18 cellular contexts compared by ENCODE assay signal in genomic region chr1:88885933-88886332, GRCh38. TPM values are rescaled to one million over a fixed set of nuclear protein-coding genes. Genes with fewer than 3 reads are reported as not detected.
DNase-seq lines count a peak whose midpoint lies in the region; ATAC-seq, FAIRE-seq and TF ChIP-seq lines count a peak whose summit lies in the region.
"Had no signal": no experiment of that assay in that cellular context is flagged by ENCODE, and none has a peak within 500 bp of the region (broad histone marks: within the 10 kb centered on the region; RNA-seq: fewer than 3 reads in every experiment).

No MANE protein-coding gene starts in this region.

- TF ChIP-seq CTCF in K562 (IDR thresholded peaks at IDR 0.05 in 2 of 3, conservative IDR thresholded peaks at IDR 0.05 in 1 of 3; ENCODE audit: insufficient read depth in 2 of 3, low read depth in 1 of 3, low read length in 3 of 3), result no peak

- no peak for ATAC-seq in stimulated activated naive CD8-positive, alpha-beta T cell treated with anti-CD3 and anti-CD28 coated beads, Interleukin-15, amount 100 ng/mL, for 72 hours
- ATAC-seq in K562, result no peak
- no peak for ATAC-seq in activated CD4-positive, alpha-beta T cell treated with anti-CD3 and anti-CD28 coated beads for 36 hours
- ATAC-seq: CD8-positive, alpha-beta T cell had no signal

- TF ChIP-seq RAD21 in K562 (CRISPR knock-in tag; conservative IDR thresholded peaks at IDR 0.05 in 1 of 2, IDR thresholded peaks at IDR 0.05 in 1 of 2), result no peak

- no peaks in the 10 kb centered on the region for H3K27me3 ChIP-seq in K562 (ENCODE audit: control insufficient read depth in 2 of 2, insufficient read depth in 2 of 2, low read length in 2 of 2)

- H3K36me3 Mint-ChIP-seq in activated naive CD4-positive, alpha-beta T cell treated with anti-CD3 and anti-CD28 coated beads, Interleukin-2, amount 10 ng/mL, durations not matched to agents 7 days and 5 days, result peaks cover 30% of the 10 kb centered on the region
- peaks cover 69% of the 10 kb centered on the region for H3K36me3 Mint-ChIP-seq in stimulated activated naive CD8-positive, alpha-beta T cell treated with anti-CD3 and anti-CD28 coated beads, Interleukin-15, Interleukin-2, amounts not matched to agents 100 ng/mL and 50 ng/mL, for 24 hours (ENCODE audit: low read depth)
- H3K36me3 Mint-ChIP-seq in activated CD4-positive, alpha-beta T cell treated with anti-CD3 and anti-CD28 coated beads for 36 hours (ENCODE audit: low read depth), result peaks cover 45% of the 10 kb centered on the region

- no peak overlapping the region for H3K27ac ChIP-seq in K562 (ENCODE audit: extremely low read depth, low read depth, low read length)

- H3K4me1 Mint-ChIP-seq in activated naive CD4-positive, alpha-beta T cell treated with anti-CD3 and anti-CD28 coated beads, Interleukin-2, amount 10 ng/mL, durations not matched to agents 7 days and 5 days, result peaks cover 47% of the 10 kb centered on the region
- peaks cover 57% of the 10 kb centered on the region for H3K4me1 Mint-ChIP-seq in stimulated activated naive CD8-positive, alpha-beta T cell treated with anti-CD3 and anti-CD28 coated beads, Interleukin-15, Interleukin-2, amounts not matched to agents 100 ng/mL and 50 ng/mL, for 24 hours (ENCODE audit: low read depth)
- H3K4me1 Mint-ChIP-seq in stimulated activated naive CD8-positive, alpha-beta T cell treated with anti-CD3 and anti-CD28 coated beads, Interleukin-15, amount 100 ng/mL, for 72 hours, result peaks cover 51% of the 10 kb centered on the region
- H3K4me1 Mint-ChIP-seq in activated CD4-positive, alpha-beta T cell treated with anti-CD3 and anti-CD28 coated beads for 36 hours, result peaks cover 58% of the 10 kb centered on the region

- no peak for DNase-seq in activated naive CD4-positive, alpha-beta T cell treated with anti-CD3 and anti-CD28 coated beads, Interleukin-2, amount 10 ng/mL, durations not matched to agents 7 days and 5 days
- no peak for DNase-seq in activated naive CD4-positive, alpha-beta T cell treated with anti-CD3 and anti-CD28 coated beads, Interleukin-2, amount 50 U/mL, for 16 hours
- no peak for DNase-seq in stimulated activated naive CD8-positive, alpha-beta T cell treated with anti-CD3 and anti-CD28 coated beads, Interleukin-15, amount 100 ng/mL, for 72 hours
- DNase-seq in K562 (ENCODE audit: extremely low read depth in 1 of 4, low spot score in 3 of 4) (no peak), islet precursor cell (no peak)
- no peak for DNase-seq in activated CD4-positive, alpha-beta T cell treated with anti-CD3 and anti-CD28 coated beads for 36 hours
- DNase-seq: 8988T; C1 segment of cervical spinal cord; Caco-2; CD8-positive, alpha-beta T cell; DMS153; DND-41; GOT3; H7; HCEC 1CT had no signal

- BruUV-seq in K562 (replicated peaks; lab: Mats Ljungman, UMichigan), result no TSS peak

- no peak for TF ChIP-seq EP300 in K562 (IDR thresholded peaks at IDR 0.05; ENCODE audit: low read length)

- no peak overlapping the region for H3K4me3 Mint-ChIP-seq in activated naive CD4-positive, alpha-beta T cell treated with anti-CD3 and anti-CD28 coated beads, Interleukin-2, amount 10 ng/mL, durations not matched to agents 7 days and 5 days
- H3K4me3 Mint-ChIP-seq in stimulated activated naive CD8-positive, alpha-beta T cell treated with anti-CD3 and anti-CD28 coated beads, Interleukin-15, Interleukin-2, amounts not matched to agents 100 ng/mL and 50 ng/mL, for 24 hours, result no peak overlapping the region
- H3K4me3 Mint-ChIP-seq in stimulated activated naive CD8-positive, alpha-beta T cell treated with anti-CD3 and anti-CD28 coated beads, Interleukin-15, amount 100 ng/mL, for 72 hours, result no peak overlapping the region
- no peak overlapping the region for H3K4me3 Mint-ChIP-seq in activated CD4-positive, alpha-beta T cell treated with anti-CD3 and anti-CD28 coated beads for 36 hours
- H3K4me3 Mint-ChIP-seq: CD8-positive, alpha-beta T cell had no signal

- H2AFZ ChIP-seq in K562 (ENCODE audit: low read depth, low read length), result no peak overlapping the region

- H3K9me3 ChIP-seq in K562 (replicated peaks; ENCODE audit: control insufficient read depth, insufficient read depth, low read depth, low read length), result no peaks in the 10 kb centered on the region
- H3K9me3 ChIP-seq: Caco-2 had no signal

- TF ChIP-seq POLR2A in K562 (conservative IDR thresholded peaks at IDR 0.05), result no peak

- no peaks in the 10 kb centered on the region for H3K9me3 Mint-ChIP-seq in activated naive CD4-positive, alpha-beta T cell treated with anti-CD3 and anti-CD28 coated beads, Interleukin-2, amount 10 ng/mL, durations not matched to agents 7 days and 5 days
- no peaks in the 10 kb centered on the region for H3K9me3 Mint-ChIP-seq in stimulated activated naive CD8-positive, alpha-beta T cell treated with anti-CD3 and anti-CD28 coated beads, Interleukin-15, Interleukin-2, amounts not matched to agents 100 ng/mL and 50 ng/mL, for 24 hours
- H3K9me3 Mint-ChIP-seq in stimulated activated naive CD8-positive, alpha-beta T cell treated with anti-CD3 and anti-CD28 coated beads, Interleukin-15, amount 100 ng/mL, for 72 hours, result no peaks in the 10 kb centered on the region
- no peaks in the 10 kb centered on the region for H3K9me3 Mint-ChIP-seq in activated CD4-positive, alpha-beta T cell treated with anti-CD3 and anti-CD28 coated beads for 36 hours (ENCODE audit: low read depth)
- H3K9me3 Mint-ChIP-seq: CD8-positive, alpha-beta T cell had no signal

- intact Hi-C loops in K562 (cut with micrococcal nuclease), result no loop called here
- intact Hi-C loops in activated CD4-positive, alpha-beta T cell treated with anti-CD3 and anti-CD28 coated beads for 36 hours (cut with DNase I, micrococcal nuclease), result no loop called here

- no peak overlapping the region for H3K4me3 ChIP-seq in K562

- CTCF ChIA-PET in activated naive CD4-positive, alpha-beta T cell treated with anti-CD3 and anti-CD28 coated beads, Interleukin-2, amount 10 ng/mL, durations not matched to agents 7 days and 5 days (lab: Charles Lee), result interaction anchor here (2.3 kb wide), 1 partner anchor 230 kb away, joined by 5 read pairs; no protein-coding TSS in a partner anchor
- CTCF ChIA-PET in K562 (lab: Yijun Ruan, JAX; ENCODE audit: low intra/inter-chr PET ratio), result no interaction called here
- CTCF ChIA-PET in activated CD4-positive, alpha-beta T cell treated with anti-CD3 and anti-CD28 coated beads for 36 hours (lab: Charles Lee), result interaction anchor here (2.1 to 9.3 kb wide), 2 partner anchors 8 to 21 kb away, joined by 6 to 88 read pairs; no protein-coding TSS in a partner anchor

- no peaks in the 10 kb centered on the region for H4K20me1 ChIP-seq in K562 (replicated peaks; ENCODE audit: control insufficient read depth, insufficient read depth, low read length)

- H3K27ac Mint-ChIP-seq in activated naive CD4-positive, alpha-beta T cell treated with anti-CD3 and anti-CD28 coated beads, Interleukin-2, amount 10 ng/mL, durations not matched to agents 7 days and 5 days, result peak overlapping the region; percentile 0
- H3K27ac Mint-ChIP-seq in stimulated activated naive CD8-positive, alpha-beta T cell treated with anti-CD3 and anti-CD28 coated beads, Interleukin-15, Interleukin-2, amounts not matched to agents 100 ng/mL and 50 ng/mL, for 24 hours, result peak overlapping the region; percentile 31
- no peak overlapping the region for H3K27ac Mint-ChIP-seq in stimulated activated naive CD8-positive, alpha-beta T cell treated with anti-CD3 and anti-CD28 coated beads, Interleukin-15, amount 100 ng/mL, for 72 hours
- no peak overlapping the region for H3K27ac Mint-ChIP-seq in activated CD4-positive, alpha-beta T cell treated with anti-CD3 and anti-CD28 coated beads for 36 hours
- H3K27ac Mint-ChIP-seq: CD8-positive, alpha-beta T cell had no signal

- H3K27me3 Mint-ChIP-seq in activated naive CD4-positive, alpha-beta T cell treated with anti-CD3 and anti-CD28 coated beads, Interleukin-2, amount 10 ng/mL, durations not matched to agents 7 days and 5 days, result no peaks in the 10 kb centered on the region
- H3K27me3 Mint-ChIP-seq in stimulated activated naive CD8-positive, alpha-beta T cell treated with anti-CD3 and anti-CD28 coated beads, Interleukin-15, Interleukin-2, amounts not matched to agents 100 ng/mL and 50 ng/mL, for 24 hours, result no peaks in the 10 kb centered on the region
- no peaks in the 10 kb centered on the region for H3K27me3 Mint-ChIP-seq in stimulated activated naive CD8-positive, alpha-beta T cell treated with anti-CD3 and anti-CD28 coated beads, Interleukin-15, amount 100 ng/mL, for 72 hours
- no peaks in the 10 kb centered on the region for H3K27me3 Mint-ChIP-seq in activated CD4-positive, alpha-beta T cell treated with anti-CD3 and anti-CD28 coated beads for 36 hours

- POLR2A ChIA-PET in K562 (lab: Yijun Ruan, JAX), result interaction anchor here (1.0 kb wide), 1 partner anchor 10 kb away, joined by 3 read pairs; no protein-coding TSS in a partner anchor
- POLR2A ChIA-PET in activated CD4-positive, alpha-beta T cell treated with anti-CD3 and anti-CD28 coated beads for 36 hours (lab: Charles Lee), result no interaction called here

- 74% methylated on average over 3 of the region's 3 CpGs for WGBS in K562 (ENCODE audit: insufficient coverage, low coverage, missing lambda C conversion rate)

- H3K4me1 ChIP-seq in K562 (replicated peaks in 1 of 2; ENCODE audit: control insufficient read depth in 2 of 2, insufficient read depth in 2 of 2, low read length in 2 of 2), result peaks cover 0 to 14% of the 10 kb centered on the region in 2 experiments; a peak in 3 of 5 replicates
- H3K4me1 ChIP-seq: Caco-2 had no signal

- in situ Hi-C loops in K562 (cut with MboI), result no loop called here

- no peak for FAIRE-seq in K562 (lab: Jason Lieb, UNC)
- FAIRE-seq: G401.6, GM12892 had no signal

- no peak overlapping the region for H3K9ac ChIP-seq in K562 (ENCODE audit: insufficient read depth in 1 of 2, low read depth in 2 of 2, low read length in 2 of 2)

- H3K79me2 ChIP-seq in K562 (ENCODE audit: control insufficient read depth, insufficient read depth, low read length), result peaks cover 35% of the 10 kb centered on the region

- no peaks in the 10 kb centered on the region for H3K9me1 ChIP-seq in K562 (ENCODE audit: control insufficient read depth, insufficient read depth, low read length)

- peaks cover 73% of the 10 kb centered on the region for H3K36me3 ChIP-seq in K562 (ENCODE audit: control insufficient read depth, insufficient read depth, low read length)

- no peak overlapping the region for H3K4me2 ChIP-seq in K562 (ENCODE audit: insufficient read depth, low read length)

RNA-seq across cellular contexts. Expression of gene GTF2B, which starts 5.4 kb away (rescaled TPM):
- 16.0 and 22.7 TPM in 2 replicates for total RNA-seq in K562 (2011; cell fraction: chromatin; rRNA removed; ENCODE audit: low replicate concordance)
- 12.8 and 13.5 TPM in 2 replicates for total RNA-seq in K562 (2011; cell fraction: nucleolus; rRNA removed)
- total RNA-seq in K562 (2011; cell fraction: nucleoplasm; rRNA removed), result 19.7 and 20.3 TPM in 2 replicates
- total RNA-seq in K562 (2014; rRNA removed) (41.9 and 43.8 TPM in 2 replicates), K562 (2014; rRNA removed; fragmentation: Illumina TruSeq; extraction: Trizol) (68.6 and 80.2 TPM in 2 replicates), K562 (2015; rRNA removed; fragmentation: Illumina TruSeq; extraction: Trizol) (62.8 and 66.0 TPM in 2 replicates), K562 (2021) (34.5 and 35.3 TPM in 2 replicates)
- polyA plus RNA-seq in K562 (2011; rRNA removed) (49.7 and 67.3 TPM in 2 replicates), K562 (2014; fragmentation: Illumina TruSeq; extraction: Trizol) (63.5 and 64.5 TPM in 2 replicates), K562 (2014; fragmentation: Nextera tagmentation; extraction: Ambion mirVana) (100 to 1,000 TPM in 1 of 2 experiments, 10 to 100 TPM in 1; 94.1 to 113 TPM), K562 (2014; rRNA removed) (59.0 and 60.7 TPM in 2 replicates)
- polyA plus RNA-seq in K562 (2011; cell fraction: cytosol; rRNA removed), result 19.0 and 37.1 TPM in 2 replicates
- 11.8 and 18.3 TPM in 2 replicates for polyA plus RNA-seq in K562 (2011; cell fraction: nucleus; rRNA removed)
- 29.3 and 39.5 TPM in 2 replicates for polyA plus RNA-seq in K562 (2012)
- polyA minus RNA-seq in K562 (2011; rRNA and poly(A)+ RNA removed), result 60.3 and 65.6 TPM in 2 replicates
- 14.8 and 18.2 TPM in 2 replicates for polyA minus RNA-seq in K562 (2011; cell fraction: cytosol; rRNA and poly(A)+ RNA removed)
- polyA minus RNA-seq in K562 (2011; cell fraction: nucleus; rRNA and poly(A)+ RNA removed), result 8.3 and 14.3 TPM in 2 replicates
- total RNA-seq in activated CD4-positive, alpha-beta T cell treated with anti-CD3 and anti-CD28 coated beads for 36 hours, result 10 to 100 TPM; 34.3 to 38.1 TPM

Comparison
In these comparisons a context has a peak if more than half of its experiments do, and no peak if none do; other contexts are left out.
1. H3K27ac Mint-ChIP-seq: peak in activated naive CD4-positive, alpha-beta T cell treated with anti-CD3 and anti-CD28 coated beads, Interleukin-2, amount 10 ng/mL, durations not matched to agents 7 days and 5 days (single experiment) and stimulated activated naive CD8-positive, alpha-beta T cell treated with anti-CD3 and anti-CD28 coated beads, Interleukin-15, Interleukin-2, amounts not matched to agents 100 ng/mL and 50 ng/mL, for 24 hours (single experiment); none in stimulated activated naive CD8-positive, alpha-beta T cell treated with anti-CD3 and anti-CD28 coated beads, Interleukin-15, amount 100 ng/mL, for 72 hours (0 of 2) and activated CD4-positive, alpha-beta T cell treated with anti-CD3 and anti-CD28 coated beads for 36 hours (single experiment).